Comparison of ENCODE assay signal across 1 cellular context in genomic region chr22:24597076-24597475, GRCh38. TPM values are rescaled to one million over a fixed set of nuclear protein-coding genes. Genes with fewer than 3 reads are reported as not detected.
"Had no signal": no experiment of that assay in that cellular context is flagged by ENCODE, and none has a peak within 500 bp of the region (broad histone marks: within the 10 kb centered on the region; RNA-seq: fewer than 3 reads in every experiment).

No MANE protein-coding gene starts in this region.

RNA-seq across cellular contexts. Expression of gene LRRC75B, which starts 4.2 kb away (rescaled TPM):
- total RNA-seq: naive thymus-derived CD8-positive, alpha-beta T cell had no signal
